ENCODE assay signal across 8 cellular contexts in the genomic region with DNA sequence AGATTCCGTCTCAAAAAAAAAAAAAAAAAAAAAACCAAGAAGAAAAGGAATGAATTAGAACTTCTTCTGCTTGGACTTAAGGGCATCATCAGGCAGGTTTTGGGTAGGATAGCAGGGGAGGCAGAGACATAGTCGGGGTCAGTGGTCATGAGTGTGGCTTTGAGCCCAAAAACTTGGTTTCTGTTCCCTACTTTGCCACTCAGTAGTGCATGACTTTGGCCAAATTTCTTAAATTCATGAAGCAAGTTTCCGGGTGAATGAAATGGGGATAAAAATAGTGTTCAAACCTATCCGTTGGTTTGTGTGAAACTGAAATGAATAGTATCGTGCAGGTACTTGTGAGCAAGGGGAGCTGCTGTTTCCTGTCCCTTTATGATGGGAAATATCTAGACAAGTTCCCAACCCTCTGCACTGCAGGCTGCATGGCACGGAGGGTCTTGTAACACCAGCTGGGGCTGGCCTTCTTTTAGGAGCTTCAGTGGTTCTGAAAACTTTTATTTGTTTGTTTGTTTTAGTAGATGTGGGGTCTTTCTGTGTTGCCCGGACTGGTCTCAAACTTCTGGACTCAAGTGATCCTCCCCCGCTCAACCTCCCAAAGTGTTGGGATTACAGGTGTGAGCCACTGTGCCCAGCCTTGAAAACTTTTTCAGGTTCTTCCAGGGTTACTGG. TPM values are rescaled to one million over a fixed set of nuclear protein-coding genes. Genes with fewer than 3 reads are reported as not detected.
DNase-seq lines count a peak whose midpoint lies in the region; ATAC-seq, FAIRE-seq and TF ChIP-seq lines count a peak whose summit lies in the region.

No MANE protein-coding gene starts in this region.

- CTCF ChIA-PET in MCF 10A (lab: Yijun Ruan, JAX): no interaction called here
- CTCF ChIA-PET in mammary epithelial cell (lab: Charles Lee; ENCODE audit: low non-redundant PET): no interaction called here

- 61% methylated on average over 7 of the region's 8 CpGs for WGBS in mammary epithelial cell (ENCODE audit: low coverage, missing lambda C conversion rate)

- intact Hi-C loops in MCF 10A (cut with micrococcal nuclease): no loop called here
- intact Hi-C loops in mammary epithelial cell (cut with micrococcal nuclease): no loop called here

- no peaks in the 10 kb centered on the region for H3K27me3 Mint-ChIP-seq in MCF 10A (ENCODE audit: insufficient read depth, unreplicated experiment)
- no peaks in the 10 kb centered on the region for H3K27me3 Mint-ChIP-seq in astrocyte (ENCODE audit: low read depth, unreplicated experiment)
- no peaks in the 10 kb centered on the region for H3K27me3 Mint-ChIP-seq in naive thymus-derived CD8-positive, alpha-beta T cell

- H3K27me3 ChIP-seq in mammary epithelial cell (ENCODE audit: insufficient read depth, low read length) (no peaks in the 10 kb centered on the region), astrocyte (ENCODE audit: insufficient read depth, low read length) (no peaks in the 10 kb centered on the region)

- H3K4me1 Mint-ChIP-seq in MCF 10A (ENCODE audit: insufficient read depth, unreplicated experiment) (peaks cover 72% of the 10 kb centered on the region), astrocyte (ENCODE audit: low read depth, unreplicated experiment) (peaks cover 33% of the 10 kb centered on the region)
- H3K4me1 Mint-ChIP-seq in naive thymus-derived CD8-positive, alpha-beta T cell: peaks cover 21 to 79% (median 58%) of the 10 kb centered on the region in 4 donors

- DNase-seq in MCF 10A (ENCODE audit: unreplicated experiment) (peak; percentile 40), mammary epithelial cell (no peak), HT-29 (ENCODE audit: low spot score) (peak; percentile 27), astrocyte (ENCODE audit: low read depth) (no peak), cortex of kidney (lab: John Stamatoyannopoulos, UW) (no peak), NCI-H2081 treated with DMSO at 0.1 percent for 48 hours (lab: John Stamatoyannopoulos, UW) (no peak), DMS153 (lab: John Stamatoyannopoulos, UW) (no peak)
- DNase-seq in naive thymus-derived CD8-positive, alpha-beta T cell: no peak

- H3K4me2 ChIP-seq in mammary epithelial cell (ENCODE audit: insufficient read depth, low read depth, low read length): no peak overlapping the region
- no peak overlapping the region for H3K4me2 ChIP-seq in astrocyte (ENCODE audit: low read length)

- H3K36me3 ChIP-seq in mammary epithelial cell (ENCODE audit: insufficient read depth, low read length) (peaks cover 27% of the 10 kb centered on the region), astrocyte (ENCODE audit: insufficient read depth, low read length) (peaks cover 42% of the 10 kb centered on the region)

- H3K9me3 Mint-ChIP-seq in MCF 10A (ENCODE audit: unreplicated experiment) (no peaks in the 10 kb centered on the region), astrocyte (ENCODE audit: unreplicated experiment) (no peaks in the 10 kb centered on the region)
- no peaks in the 10 kb centered on the region for H3K9me3 Mint-ChIP-seq in naive thymus-derived CD8-positive, alpha-beta T cell

- peak overlapping the region; percentile 93 for H3K27ac Mint-ChIP-seq in MCF 10A (ENCODE audit: low read depth, unreplicated experiment)
- peak overlapping the region; percentile 85 for H3K27ac Mint-ChIP-seq in astrocyte (ENCODE audit: unreplicated experiment)
- H3K27ac Mint-ChIP-seq in naive thymus-derived CD8-positive, alpha-beta T cell: peak overlapping the region in 8 of 10 donors; percentile 25 to 90 (median 82)

- H3K79me2 ChIP-seq in mammary epithelial cell (ENCODE audit: insufficient read depth, low read length) (peaks cover 76% of the 10 kb centered on the region), astrocyte (ENCODE audit: insufficient read depth, low read length) (peaks cover 77% of the 10 kb centered on the region)

- dilution Hi-C loops in mammary epithelial cell (cut with HindIII; ENCODE audit: low sequenced_read_pairs): no loop called here

- no peak for TF ChIP-seq CTCF in MCF 10A (IDR thresholded peaks at IDR 0.05; ENCODE audit: unreplicated experiment)
- no peak for TF ChIP-seq CTCF in mammary epithelial cell (conservative IDR thresholded peaks at IDR 0.05 in 1 of 2, IDR thresholded peaks at IDR 0.05 in 1 of 2; ENCODE audit: extremely low read depth in 1 of 2, insufficient read depth in 1 of 2, low read depth in 1 of 2, low read length in 2 of 2)
- no peak for TF ChIP-seq CTCF in astrocyte (IDR thresholded peaks at IDR 0.05; ENCODE audit: insufficient read depth, low read depth, low read length)

- peak overlapping the region; percentile 41 for H3K4me3 Mint-ChIP-seq in MCF 10A (ENCODE audit: unreplicated experiment)
- peak overlapping the region; percentile 73 for H3K4me3 Mint-ChIP-seq in astrocyte (ENCODE audit: unreplicated experiment)
- peak overlapping the region in 9 of 10 donors; percentile 1 to 73 (median 49) for H3K4me3 Mint-ChIP-seq in naive thymus-derived CD8-positive, alpha-beta T cell

- no peaks in the 10 kb centered on the region for H3K9me3 ChIP-seq in mammary epithelial cell (replicated peaks; ENCODE audit: insufficient read depth, low read length)
- H3K9me3 ChIP-seq in astrocyte (ENCODE audit: insufficient read depth, low read depth, low read length): no peaks in the 10 kb centered on the region

- H3K27ac ChIP-seq in mammary epithelial cell (ENCODE audit: insufficient read depth, low read depth, low read length): no peak overlapping the region
- no peak overlapping the region for H3K27ac ChIP-seq in astrocyte (ENCODE audit: low read depth, low read length)

- H4K20me1 ChIP-seq in mammary epithelial cell (ENCODE audit: insufficient read depth, low read length) (no peaks in the 10 kb centered on the region), astrocyte (ENCODE audit: insufficient read depth, low read length) (peaks cover 96% of the 10 kb centered on the region)

- H3K36me3 Mint-ChIP-seq in MCF 10A (ENCODE audit: insufficient read depth, unreplicated experiment) (peaks cover 100% of the 10 kb centered on the region), astrocyte (ENCODE audit: low read depth, unreplicated experiment) (peaks cover 14% of the 10 kb centered on the region)
- H3K36me3 Mint-ChIP-seq in naive thymus-derived CD8-positive, alpha-beta T cell: peaks cover 4 to 49% (median 11%) of the 10 kb centered on the region in 3 donors

- no TSS peak for BruUV-seq in MCF 10A (replicated peaks; lab: Mats Ljungman, UMichigan)
- no TSS peak for BruUV-seq in mammary epithelial cell (replicated peaks; lab: Mats Ljungman, UMichigan)

- H3K4me1 ChIP-seq in mammary epithelial cell (ENCODE audit: insufficient read depth, low read length) (peaks cover 12% of the 10 kb centered on the region), astrocyte (ENCODE audit: insufficient read depth, low read length) (peaks cover 4% of the 10 kb centered on the region)

- POLR2A ChIA-PET in MCF 10A (lab: Yijun Ruan, JAX): interaction anchor here (0.9 to 11.6 kb wide), 9 partner anchors 8 to 66 kb away, joined by 3 to 391 read pairs (median 10); a partner anchor contains a TSS
- POLR2A ChIA-PET in naive thymus-derived CD8-positive, alpha-beta T cell (lab: Charles Lee): interaction anchor here (0.7 to 6.4 kb wide), 8 partner anchors 16 to 562 kb away, joined by 3 to 50 read pairs (median 6); a partner anchor contains a TSS

- H3K4me3 ChIP-seq in mammary epithelial cell (replicated peaks in 1 of 3; ENCODE audit: insufficient read depth in 1 of 3, low read depth in 2 of 3, low read length in 3 of 3): no peak overlapping the region
- no peak overlapping the region for H3K4me3 ChIP-seq in astrocyte (ENCODE audit: insufficient read depth, low read depth, low read length)

- no peak for ATAC-seq in naive thymus-derived CD8-positive, alpha-beta T cell

- no peak overlapping the region for H2AFZ ChIP-seq in mammary epithelial cell (ENCODE audit: low read depth, low read length)
- H2AFZ ChIP-seq in astrocyte (ENCODE audit: low read depth, low read length): no peak overlapping the region

- in situ Hi-C loops in mammary epithelial cell (cut with MboI; ENCODE audit: low sequenced_read_pairs in 2 of 2): no loop called here

- H3K9ac ChIP-seq in mammary epithelial cell (ENCODE audit: insufficient read depth, low read length) (no peak overlapping the region), astrocyte (ENCODE audit: low read length) (no peak overlapping the region)

- FAIRE-seq in astrocyte (lab: Jason Lieb, UNC): no peak

RNA-seq across cellular contexts. Expression of a gene that starts 18.4 kb away (rescaled TPM):
- total RNA-seq in MCF 10A (2022): 1,026 and 1,292 TPM in 2 replicates
- 100 to 1,000 TPM; 364 to 775 TPM for total RNA-seq in mammary epithelial cell
- 20.1 TPM for polyA plus RNA-seq in mammary epithelial cell
- polyA minus RNA-seq in mammary epithelial cell: 98.8 TPM
- total RNA-seq in HT-29 (2014; rRNA removed; shearing (Covaris generic)): 50.1 and 61.5 TPM in 2 replicates
- 202 and 317 TPM in 2 replicates for total RNA-seq in astrocyte
- 100 to 1,000 TPM; 375 to 414 TPM for total RNA-seq in naive thymus-derived CD8-positive, alpha-beta T cell
- 1 to 10 TPM; 1.3 to 2.9 (median 1.9) TPM for polyA plus RNA-seq in naive thymus-derived CD8-positive, alpha-beta T cell

RNA-seq across cellular contexts. Expression of a gene that starts 54.5 kb away (rescaled TPM):
- total RNA-seq in MCF 10A (2022) (18.9 and 21.7 TPM in 2 replicates), mammary epithelial cell (10 to 100 TPM; 43.4 to 74.8 TPM), astrocyte (61.2 and 76.3 TPM in 2 replicates)
- 34.0 TPM for polyA plus RNA-seq in mammary epithelial cell
- 43.2 TPM for polyA minus RNA-seq in mammary epithelial cell
- total RNA-seq in HT-29 (2014; rRNA removed; shearing (Covaris generic)): 102 and 106 TPM in 2 replicates
- 10 to 100 TPM; 48.6 to 55.0 TPM for total RNA-seq in naive thymus-derived CD8-positive, alpha-beta T cell
- polyA plus RNA-seq in naive thymus-derived CD8-positive, alpha-beta T cell: 10 to 100 TPM; 34.5 to 42.6 (median 35.4) TPM

RNA-seq across cellular contexts. Expression of a gene that starts 57.9 kb away (rescaled TPM):
- total RNA-seq in MCF 10A (2022) (10,851 and 12,068 TPM in 2 replicates), mammary epithelial cell (over 10,000 TPM in 1 of 2 donors, 1,000 to 10,000 TPM in 1; 9,320 to 20,636 TPM), astrocyte (7,772 and 8,991 TPM in 2 replicates)
- 211 TPM for polyA plus RNA-seq in mammary epithelial cell
- polyA minus RNA-seq in mammary epithelial cell: 7,117 TPM
- 1,827 and 2,040 TPM in 2 replicates for total RNA-seq in HT-29 (2014; rRNA removed; shearing (Covaris generic))
- total RNA-seq in naive thymus-derived CD8-positive, alpha-beta T cell: over 10,000 TPM; 29,995 to 30,085 TPM
- polyA plus RNA-seq in naive thymus-derived CD8-positive, alpha-beta T cell: 1,000 to 10,000 TPM; 1,355 to 3,419 (median 2,188) TPM

RNA-seq across cellular contexts. Expression of a gene that starts 58.5 kb away (rescaled TPM):
- total RNA-seq in MCF 10A (2022) (3.9 and 4.9 TPM in 2 replicates), mammary epithelial cell (1 to 10 TPM in 1 of 2 donors, under 1 TPM in 1; 0.50 to 2.4 TPM), astrocyte (1.9 and 2.6 TPM in 2 replicates)
- polyA plus RNA-seq in mammary epithelial cell: 0.28 TPM
- 2.0 TPM for polyA minus RNA-seq in mammary epithelial cell
- 5.8 and 8.8 TPM in 2 replicates for total RNA-seq in HT-29 (2014; rRNA removed; shearing (Covaris generic))
- 10 to 100 TPM; 22.2 to 23.4 TPM for total RNA-seq in naive thymus-derived CD8-positive, alpha-beta T cell
- polyA plus RNA-seq in naive thymus-derived CD8-positive, alpha-beta T cell: 10 to 100 TPM; 10.8 to 19.2 (median 11.0) TPM

Comparison
In these comparisons a context has a peak if more than half of its experiments do, and no peak if none do; other contexts are left out.
1. DNase-seq: peak in MCF 10A (single experiment) and HT-29 (single experiment); none in mammary epithelial cell (single experiment), astrocyte (single experiment), naive thymus-derived CD8-positive, alpha-beta T cell (0 of 10), cortex of kidney (single experiment), NCI-H2081 treated with DMSO at 0.1 percent for 48 hours (single experiment) and DMS153 (single experiment).
2. Peak in every context shown above with its lines, with median percentiles within 50 percentile points of each other: H3K27ac Mint-ChIP-seq and H3K4me3 Mint-ChIP-seq.